ENCODE assay signal across 1 cellular context in genomic region chr19:984165-984967, GRCh38.
TF ChIP-seq lines count a peak whose summit lies in the region.

Gene WDR18, plus strand, starts transcription at chr19:984345. Its CDS starts 9 bp downstream, at chr19:984354.

TF ChIP-seq in HepG2, 621 proteins besides CTCF, POLR2A, EP300 and RAD21 (continued from another document and continues in another):
- TF ChIP-seq MIER3 (CRISPR knock-in tag; IDR thresholded peaks at IDR 0.05; ENCODE audit: borderline replicate concordance) = no peak
- TF ChIP-seq SIN3A (IDR thresholded peaks at IDR 0.05; ENCODE audit: borderline replicate concordance, low read depth, low read length) = peak; percentile 43; the same call in 1 of the 2 replicates
- TF ChIP-seq NAIF1 (CRISPR knock-in tag; IDR thresholded peaks at IDR 0.05; ENCODE audit: borderline replicate concordance) = no peak
- TF ChIP-seq ZNF253 (CRISPR knock-in tag; IDR thresholded peaks at IDR 0.05; ENCODE audit: borderline replicate concordance) = no peak; the same call in 1 of the 2 replicates
- peak; percentile 53; the same call in 1 of the 2 replicates for TF ChIP-seq ZBTB7B (CRISPR knock-in tag; IDR thresholded peaks at IDR 0.05)
- no peak for TF ChIP-seq TCF7L2 (IDR thresholded peaks at IDR 0.05; ENCODE audit: low read depth, low read length)
- TF ChIP-seq, protein P1, sequence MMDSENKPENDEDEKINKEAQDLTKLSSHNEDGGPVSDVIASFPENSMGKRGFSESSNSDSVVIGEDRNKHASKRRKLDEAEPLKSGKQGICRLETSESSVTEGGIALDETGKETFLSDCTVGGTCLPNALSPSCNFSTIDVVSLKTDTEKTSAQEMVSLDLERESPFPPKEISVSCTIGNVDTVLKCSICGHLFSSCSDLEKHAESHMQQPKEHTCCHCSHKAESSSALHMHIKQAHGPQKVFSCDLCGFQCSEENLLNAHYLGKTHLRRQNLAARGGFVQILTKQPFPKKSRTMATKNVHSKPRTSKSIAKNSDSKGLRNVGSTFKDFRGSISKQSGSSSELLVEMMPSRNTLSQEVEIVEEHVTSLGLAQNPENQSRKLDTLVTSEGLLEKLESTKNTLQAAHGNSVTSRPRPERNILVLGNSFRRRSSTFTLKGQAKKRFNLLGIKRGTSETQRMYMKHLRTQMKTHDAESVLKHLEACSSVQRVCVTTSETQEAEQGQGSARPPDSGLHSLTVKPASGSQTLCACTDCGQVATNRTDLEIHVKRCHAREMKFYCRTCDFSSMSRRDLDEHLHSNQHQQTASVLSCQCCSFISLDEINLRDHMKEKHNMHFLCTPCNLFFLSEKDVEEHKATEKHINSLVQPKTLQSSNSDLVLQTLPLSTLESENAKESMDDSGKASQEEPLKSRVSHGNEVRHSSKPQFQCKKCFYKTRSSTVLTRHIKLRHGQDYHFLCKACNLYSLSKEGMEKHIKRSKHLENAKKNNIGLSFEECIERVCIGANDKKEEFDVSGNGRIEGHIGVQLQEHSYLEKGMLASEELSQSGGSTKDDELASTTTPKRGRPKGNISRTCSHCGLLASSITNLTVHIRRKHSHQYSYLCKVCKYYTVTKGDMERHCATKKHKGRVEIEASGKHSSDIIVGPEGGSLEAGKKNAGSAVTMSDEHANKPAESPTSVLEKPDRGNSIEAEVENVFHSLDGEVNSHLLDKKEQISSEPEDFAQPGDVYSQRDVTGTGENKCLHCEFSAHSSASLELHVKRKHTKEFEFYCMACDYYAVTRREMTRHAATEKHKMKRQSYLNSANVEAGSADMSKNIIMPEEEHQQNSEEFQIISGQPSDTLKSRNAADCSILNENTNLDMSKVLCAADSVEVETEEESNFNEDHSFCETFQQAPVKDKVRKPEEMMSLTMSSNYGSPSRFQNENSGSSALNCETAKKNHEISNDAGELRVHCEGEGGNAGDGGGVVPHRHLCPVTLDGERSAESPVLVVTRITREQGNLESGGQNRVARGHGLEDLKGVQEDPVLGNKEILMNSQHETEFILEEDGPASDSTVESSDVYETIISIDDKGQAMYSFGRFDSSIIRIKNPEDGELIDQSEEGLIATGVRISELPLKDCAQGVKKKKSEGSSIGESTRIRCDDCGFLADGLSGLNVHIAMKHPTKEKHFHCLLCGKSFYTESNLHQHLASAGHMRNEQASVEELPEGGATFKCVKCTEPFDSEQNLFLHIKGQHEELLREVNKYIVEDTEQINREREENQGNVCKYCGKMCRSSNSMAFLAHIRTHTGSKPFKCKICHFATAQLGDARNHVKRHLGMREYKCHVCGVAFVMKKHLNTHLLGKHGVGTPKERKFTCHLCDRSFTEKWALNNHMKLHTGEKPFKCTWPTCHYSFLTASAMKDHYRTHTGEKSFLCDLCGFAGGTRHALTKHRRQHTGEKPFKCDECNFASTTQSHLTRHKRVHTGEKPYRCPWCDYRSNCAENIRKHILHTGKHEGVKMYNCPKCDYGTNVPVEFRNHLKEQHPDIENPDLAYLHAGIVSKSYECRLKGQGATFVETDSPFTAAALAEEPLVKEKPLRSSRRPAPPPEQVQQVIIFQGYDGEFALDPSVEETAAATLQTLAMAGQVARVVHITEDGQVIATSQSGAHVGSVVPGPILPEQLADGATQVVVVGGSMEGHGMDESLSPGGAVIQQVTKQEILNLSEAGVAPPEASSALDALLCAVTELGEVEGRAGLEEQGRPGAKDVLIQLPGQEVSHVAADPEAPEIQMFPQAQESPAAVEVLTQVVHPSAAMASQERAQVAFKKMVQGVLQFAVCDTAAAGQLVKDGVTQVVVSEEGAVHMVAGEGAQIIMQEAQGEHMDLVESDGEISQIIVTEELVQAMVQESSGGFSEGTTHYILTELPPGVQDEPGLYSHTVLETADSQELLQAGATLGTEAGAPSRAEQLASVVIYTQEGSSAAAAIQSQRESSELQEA (CRISPR knock-in tag; IDR thresholded peaks at IDR 0.05; ENCODE audit: not compliant biosample characterization) = peak; percentile 78
- 0 out of 2 replicates have a peak, but pooled peaks have one; percentile 26 for TF ChIP-seq CENPT (CRISPR knock-in tag; IDR thresholded peaks at IDR 0.05; ENCODE audit: low read depth)
- peak; percentile 85 for TF ChIP-seq ETV6 (CRISPR knock-in tag; conservative IDR thresholded peaks at IDR 0.05)
- peak; percentile 88 for TF ChIP-seq FOXC1 (CRISPR knock-in tag; IDR thresholded peaks at IDR 0.05; ENCODE audit: borderline replicate concordance)
- TF ChIP-seq ELF4 (CRISPR knock-in tag; IDR thresholded peaks at IDR 0.05; ENCODE audit: borderline replicate concordance) = no peak
- TF ChIP-seq ZSCAN22 (CRISPR knock-in tag; IDR thresholded peaks at IDR 0.05) = no peak
- peak; percentile 81 for TF ChIP-seq AGO2 (optimal IDR thresholded peaks at IDR 0.05; ENCODE audit: low read depth, low read length)
- no peak for TF ChIP-seq CHCHD3 (CRISPR knock-in tag; IDR thresholded peaks at IDR 0.05)
- TF ChIP-seq WIZ (CRISPR knock-in tag; IDR thresholded peaks at IDR 0.05) = 0 out of 2 replicates have a peak, but pooled peaks have one; percentile 80
- TF ChIP-seq ZSCAN12 (CRISPR knock-in tag; IDR thresholded peaks at IDR 0.05) = no peak
- TF ChIP-seq, protein P2, sequence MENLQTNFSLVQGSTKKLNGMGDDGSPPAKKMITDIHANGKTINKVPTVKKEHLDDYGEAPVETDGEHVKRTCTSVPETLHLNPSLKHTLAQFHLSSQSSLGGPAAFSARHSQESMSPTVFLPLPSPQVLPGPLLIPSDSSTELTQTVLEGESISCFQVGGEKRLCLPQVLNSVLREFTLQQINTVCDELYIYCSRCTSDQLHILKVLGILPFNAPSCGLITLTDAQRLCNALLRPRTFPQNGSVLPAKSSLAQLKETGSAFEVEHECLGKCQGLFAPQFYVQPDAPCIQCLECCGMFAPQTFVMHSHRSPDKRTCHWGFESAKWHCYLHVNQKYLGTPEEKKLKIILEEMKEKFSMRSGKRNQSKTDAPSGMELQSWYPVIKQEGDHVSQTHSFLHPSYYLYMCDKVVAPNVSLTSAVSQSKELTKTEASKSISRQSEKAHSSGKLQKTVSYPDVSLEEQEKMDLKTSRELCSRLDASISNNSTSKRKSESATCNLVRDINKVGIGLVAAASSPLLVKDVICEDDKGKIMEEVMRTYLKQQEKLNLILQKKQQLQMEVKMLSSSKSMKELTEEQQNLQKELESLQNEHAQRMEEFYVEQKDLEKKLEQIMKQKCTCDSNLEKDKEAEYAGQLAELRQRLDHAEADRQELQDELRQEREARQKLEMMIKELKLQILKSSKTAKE (CRISPR knock-in tag; IDR thresholded peaks at IDR 0.05; ENCODE audit: borderline replicate concordance) = no peak
- no peak for TF ChIP-seq SRSF4 (IDR thresholded peaks at IDR 0.05; ENCODE audit: low read depth, low read length, poor library complexity, severe bottlenecking)
- no peak for TF ChIP-seq ZNF660 (CRISPR knock-in tag; IDR thresholded peaks at IDR 0.05; ENCODE audit: borderline replicate concordance, low read depth)
- no peak for TF ChIP-seq ZNF557 (CRISPR knock-in tag; IDR thresholded peaks at IDR 0.05)
- TF ChIP-seq RELA (CRISPR knock-in tag; IDR thresholded peaks at IDR 0.05) = no peak
- TF ChIP-seq, protein P3, sequence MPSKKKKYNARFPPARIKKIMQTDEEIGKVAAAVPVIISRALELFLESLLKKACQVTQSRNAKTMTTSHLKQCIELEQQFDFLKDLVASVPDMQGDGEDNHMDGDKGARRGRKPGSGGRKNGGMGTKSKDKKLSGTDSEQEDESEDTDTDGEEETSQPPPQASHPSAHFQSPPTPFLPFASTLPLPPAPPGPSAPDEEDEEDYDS (CRISPR knock-in tag; IDR thresholded peaks at IDR 0.05) = peak; percentile 59; the same call in 1 of the 2 replicates
- peak; percentile 38; the same call in 1 of the 2 replicates for TF ChIP-seq PHF21A (CRISPR knock-in tag; IDR thresholded peaks at IDR 0.05)
- no peak for TF ChIP-seq ZNF567 (CRISPR knock-in tag; IDR thresholded peaks at IDR 0.05; ENCODE audit: borderline replicate concordance)
- TF ChIP-seq PHF20 (CRISPR knock-in tag; IDR thresholded peaks at IDR 0.05) = peak; percentile 86
- TF ChIP-seq MATR3 (CRISPR knock-in tag; IDR thresholded peaks at IDR 0.05) = no peak
- TF ChIP-seq POLR2AphosphoS2 (IDR thresholded peaks at IDR 0.05; ENCODE audit: low read depth, low read length) = no peak
- TF ChIP-seq HNF1B (CRISPR knock-in tag; IDR thresholded peaks at IDR 0.05) = peak; percentile 62
- TF ChIP-seq TEAD3 (CRISPR knock-in tag; optimal IDR thresholded peaks at IDR 0.05; ENCODE audit: borderline replicate concordance) = peak; percentile 36
- TF ChIP-seq THAP9 (CRISPR knock-in tag; IDR thresholded peaks at IDR 0.05; ENCODE audit: borderline replicate concordance) = peak; percentile 84; the same call in 1 of the 2 replicates
- TF ChIP-seq, protein P4, sequence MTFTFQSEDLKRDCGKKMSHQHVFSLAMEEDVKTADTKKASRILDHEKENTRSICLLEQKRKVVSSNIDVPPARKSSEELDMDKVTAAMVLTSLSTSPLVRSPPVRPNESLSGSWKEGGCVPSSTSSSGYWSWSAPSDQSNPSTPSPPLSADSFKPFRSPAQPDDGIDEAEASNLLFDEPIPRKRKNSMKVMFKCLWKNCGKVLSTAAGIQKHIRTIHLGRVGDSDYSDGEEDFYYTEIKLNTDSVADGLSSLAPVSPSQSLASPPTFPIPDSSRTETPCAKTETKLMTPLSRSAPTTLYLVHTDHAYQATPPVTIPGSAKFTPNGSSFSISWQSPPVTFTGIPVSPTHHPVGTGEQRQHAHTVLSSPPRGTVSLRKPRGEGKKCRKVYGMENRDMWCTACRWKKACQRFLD (CRISPR knock-in tag; IDR thresholded peaks at IDR 0.05; ENCODE audit: borderline replicate concordance) = peak; percentile 91; the same call in 1 of the 2 replicates
- TF ChIP-seq ZFP82 (CRISPR knock-in tag; IDR thresholded peaks at IDR 0.05; ENCODE audit: borderline replicate concordance) = peak; percentile 96
- TF ChIP-seq ATF1 (CRISPR knock-in tag; IDR thresholded peaks at IDR 0.05) = peak; percentile 87
- TF ChIP-seq ZNF615 (CRISPR knock-in tag; IDR thresholded peaks at IDR 0.05; ENCODE audit: borderline replicate concordance) = no peak; the same call in 1 of the 2 replicates
- no peak for TF ChIP-seq CEBPB (IDR thresholded peaks at IDR 0.05; ENCODE audit: borderline replicate concordance, low read depth, low read length)
- TF ChIP-seq, protein P5, sequence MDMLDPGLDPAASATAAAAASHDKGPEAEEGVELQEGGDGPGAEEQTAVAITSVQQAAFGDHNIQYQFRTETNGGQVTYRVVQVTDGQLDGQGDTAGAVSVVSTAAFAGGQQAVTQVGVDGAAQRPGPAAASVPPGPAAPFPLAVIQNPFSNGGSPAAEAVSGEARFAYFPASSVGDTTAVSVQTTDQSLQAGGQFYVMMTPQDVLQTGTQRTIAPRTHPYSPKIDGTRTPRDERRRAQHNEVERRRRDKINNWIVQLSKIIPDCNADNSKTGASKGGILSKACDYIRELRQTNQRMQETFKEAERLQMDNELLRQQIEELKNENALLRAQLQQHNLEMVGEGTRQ (IDR thresholded peaks at IDR 0.05; ENCODE audit: low read depth, low read length) = no peak
- TF ChIP-seq, protein P5 (CRISPR knock-in tag; IDR thresholded peaks at IDR 0.05; ENCODE audit: borderline replicate concordance) = no peak; the same call in 1 of the 2 replicates
- no peak for TF ChIP-seq SIX4 (CRISPR knock-in tag; IDR thresholded peaks at IDR 0.05)
- peak; percentile 36; the same call in 1 of the 2 replicates for TF ChIP-seq ZNF607 (CRISPR knock-in tag; IDR thresholded peaks at IDR 0.05; ENCODE audit: borderline replicate concordance)
- peak; percentile 21; the same call in 1 of the 2 replicates for TF ChIP-seq ZNF235 (CRISPR knock-in tag; IDR thresholded peaks at IDR 0.05; ENCODE audit: borderline replicate concordance)
- peak; percentile 55; the same call in 1 of the 2 replicates for TF ChIP-seq ZNF766 (CRISPR knock-in tag; IDR thresholded peaks at IDR 0.05; ENCODE audit: borderline replicate concordance)
- TF ChIP-seq, protein P6, sequence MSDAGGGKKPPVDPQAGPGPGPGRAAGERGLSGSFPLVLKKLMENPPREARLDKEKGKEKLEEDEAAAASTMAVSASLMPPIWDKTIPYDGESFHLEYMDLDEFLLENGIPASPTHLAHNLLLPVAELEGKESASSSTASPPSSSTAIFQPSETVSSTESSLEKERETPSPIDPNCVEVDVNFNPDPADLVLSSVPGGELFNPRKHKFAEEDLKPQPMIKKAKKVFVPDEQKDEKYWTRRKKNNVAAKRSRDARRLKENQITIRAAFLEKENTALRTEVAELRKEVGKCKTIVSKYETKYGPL (CRISPR knock-in tag; IDR thresholded peaks at IDR 0.05) = no peak
- TF ChIP-seq U2AF2 (IDR thresholded peaks at IDR 0.05; ENCODE audit: low read depth, low read length) = 0 out of 2 replicates have a peak, but pooled peaks have one; percentile 40
- peak; percentile 63 for TF ChIP-seq TARDBP (CRISPR knock-in tag; IDR thresholded peaks at IDR 0.05)
- TF ChIP-seq ZNF432 (CRISPR knock-in tag; IDR thresholded peaks at IDR 0.05; ENCODE audit: borderline replicate concordance) = no peak
- no peak for TF ChIP-seq ZNF563 (CRISPR knock-in tag; IDR thresholded peaks at IDR 0.05)
